2 cellular contexts compared by ENCODE assay signal in genomic region chr11:34308821-34309585, GRCh38.
TF ChIP-seq lines count a peak whose summit lies in the region.

No MANE protein-coding gene starts in this region.

TF ChIP-seq in A549, 52 proteins besides CTCF, POLR2A, EP300 and RAD21:
- TF ChIP-seq PHF8 (IDR thresholded peaks at IDR 0.05; ENCODE audit: borderline replicate concordance, low read depth) (no peak), GATA3 (IDR thresholded peaks at IDR 0.05; ENCODE audit: borderline replicate concordance) (0 out of 2 replicates have a peak, but pooled peaks have one; percentile 15), BCL3 (IDR thresholded peaks at IDR 0.05) (no peak), MAZ (IDR thresholded peaks at IDR 0.05; ENCODE audit: borderline replicate concordance, low read depth, low read length) (no peak), CHD4 (IDR thresholded peaks at IDR 0.05; ENCODE audit: borderline replicate concordance) (no peak), RARB (CRISPR knock-in tag; IDR thresholded peaks at IDR 0.05) (no peak), CEBPB (IDR thresholded peaks at IDR 0.05) (peak in 1 of 2 experiments; percentile 55; a peak in 3 of 4 replicates)
TF ChIP-seq in A549: peak in this region for 2.

TF ChIP-seq in K562, 482 proteins besides CTCF, POLR2A, EP300 and RAD21:
- TF ChIP-seq CEBPG (CRISPR knock-in tag; IDR thresholded peaks at IDR 0.05) (no peak), CEBPG (tag; conservative IDR thresholded peaks at IDR 0.05 in 1 of 2, IDR thresholded peaks at IDR 0.05 in 1 of 2) (peak; percentile 53 to 60), NR2C2 (CRISPR knock-in tag; IDR thresholded peaks at IDR 0.05) (no peak), NR2C2 (tag; IDR thresholded peaks at IDR 0.05) (peak; percentile 90), BCOR (IDR thresholded peaks at IDR 0.05) (no peak), ZNF280A (IDR thresholded peaks at IDR 0.05; ENCODE audit: low read depth, partially characterized antibody) (no peak), C11orf30 (IDR thresholded peaks at IDR 0.05; ENCODE audit: low read depth) (no peak), CEBPB (tag; IDR thresholded peaks at IDR 0.05) (peak; percentile 79), CREM (IDR thresholded peaks at IDR 0.05; ENCODE audit: low read depth) (0 out of 2 replicates have a peak, but pooled peaks have one; percentile 10), NR2C1 (IDR thresholded peaks at IDR 0.05) (peak; percentile 42; the same call in 1 of the 2 replicates), NR2C1 (tag; IDR thresholded peaks at IDR 0.05) (peak; percentile 90), WHSC1 (IDR thresholded peaks at IDR 0.05; ENCODE audit: low read length) (no peak), FOSL1 (tag; conservative IDR thresholded peaks at IDR 0.05) (0 out of 2 replicates have a peak, but pooled peaks have one; percentile 13)
